In genomic region chr9:92188969-92189781, GRCh38 we compare ENCODE assay signal across 20 cellular contexts.
A peak's percentile ranks its signal among the peaks of the same experiment; 100 is the strongest.
DNase-seq lines count a peak whose midpoint lies in the region; ATAC-seq and TF ChIP-seq lines count a peak whose summit lies in the region.
"Had no signal": no experiment of that assay in that cellular context is flagged by ENCODE, and none has a peak within 500 bp of the region (broad histone marks: within the 10 kb centered on the region; RNA-seq: fewer than 3 reads in every experiment).

No MANE protein-coding gene starts in this region.

- H3K27ac Mint-ChIP-seq in activated CD8-positive, alpha-beta T cell treated with anti-CD3 and anti-CD28 coated beads, Interleukin-2, amount 10 ng/mL, durations not matched to agents 7 days and 5 days = no peak overlapping the region
- H3K27ac Mint-ChIP-seq in activated CD8-positive, alpha-beta T cell treated with anti-CD3 and anti-CD28 coated beads for 36 hours = no peak overlapping the region
- no peak overlapping the region for H3K27ac Mint-ChIP-seq in glutamatergic neuron (ENCODE audit: unreplicated experiment)
- H3K27ac Mint-ChIP-seq: CD14-positive monocyte; T-helper 2 cell treated with Interferon-gamma antibody and Interleukin-4, amounts not matched to agents 5 μg/mL and 100 μg/mL, for 36 hours had no signal

- ATAC-seq in activated CD8-positive, alpha-beta T cell treated with anti-CD3 and anti-CD28 coated beads, Interleukin-2, amount 10 ng/mL, durations not matched to agents 7 days and 5 days = peak; percentile 36
- no peak for ATAC-seq in activated CD8-positive, alpha-beta T cell treated with anti-CD3 and anti-CD28 coated beads for 36 hours
- ATAC-seq in GM19351 (IDR thresholded peaks at IDR 0.05; ENCODE audit: unreplicated experiment) = no peak

- no peak for TF ChIP-seq POLR2A in esophagus muscularis mucosa (IDR thresholded peaks at IDR 0.05; ENCODE audit: low read depth)

- 55% methylated on average over 19 of the region's 25 CpGs for WGBS in esophagus muscularis mucosa

- intact Hi-C loops in activated CD8-positive, alpha-beta T cell treated with anti-CD3 and anti-CD28 coated beads for 36 hours (cut with micrococcal nuclease) = no loop called here
- intact Hi-C loops in esophagus muscularis mucosa (cut with DNase I) = no loop called here

- H3K9me3 ChIP-seq in esophagus muscularis mucosa = no peaks in the 10 kb centered on the region
- H3K9me3 ChIP-seq in parathyroid adenoma (ENCODE audit: control insufficient read depth, low read length) = no peaks in the 10 kb centered on the region
- no peaks in the 10 kb centered on the region for H3K9me3 ChIP-seq in MG63
- H3K9me3 ChIP-seq: A549, Peyer's patch had no signal

- POLR2A ChIA-PET in activated CD8-positive, alpha-beta T cell treated with anti-CD3 and anti-CD28 coated beads, Interleukin-2, amount 10 ng/mL, durations not matched to agents 7 days and 5 days (lab: Charles Lee) = no interaction called here
- POLR2A ChIA-PET in activated CD8-positive, alpha-beta T cell treated with anti-CD3 and anti-CD28 coated beads for 36 hours (lab: Charles Lee) = no interaction called here

- peaks cover 0 to 19% (median 0%) of the 10 kb centered on the region in 4 donors for H3K27me3 ChIP-seq in esophagus muscularis mucosa
- no peaks in the 10 kb centered on the region for H3K27me3 ChIP-seq in parathyroid adenoma (ENCODE audit: control insufficient read depth, insufficient read depth, low read length)
- no peaks in the 10 kb centered on the region for H3K27me3 ChIP-seq in MG63
- H3K27me3 ChIP-seq: Peyer's patch had no signal

- H3K4me1 ChIP-seq in esophagus muscularis mucosa (peaks cover 0 to 6% (median 3%) of the 10 kb centered on the region in 4 donors), parathyroid adenoma (no peaks in the 10 kb centered on the region)
- H3K4me1 ChIP-seq: A549, Peyer's patch had no signal

- H3K36me3 Mint-ChIP-seq in activated CD8-positive, alpha-beta T cell treated with anti-CD3 and anti-CD28 coated beads, Interleukin-2, amount 10 ng/mL, durations not matched to agents 7 days and 5 days (ENCODE audit: low read depth) = no peaks in the 10 kb centered on the region
- no peaks in the 10 kb centered on the region for H3K36me3 Mint-ChIP-seq in activated CD8-positive, alpha-beta T cell treated with anti-CD3 and anti-CD28 coated beads for 36 hours (ENCODE audit: low read depth)
- H3K36me3 Mint-ChIP-seq in glutamatergic neuron (ENCODE audit: unreplicated experiment) = peaks cover 11% of the 10 kb centered on the region
- H3K36me3 Mint-ChIP-seq: CD14-positive monocyte had no signal

- no peak for TF ChIP-seq EP300 in esophagus muscularis mucosa (IDR thresholded peaks at IDR 0.05)

- H3K79me2 ChIP-seq in parathyroid adenoma = no peaks in the 10 kb centered on the region

- H3K9me3 Mint-ChIP-seq in activated CD8-positive, alpha-beta T cell treated with anti-CD3 and anti-CD28 coated beads, Interleukin-2, amount 10 ng/mL, durations not matched to agents 7 days and 5 days (ENCODE audit: insufficient read depth) = no peaks in the 10 kb centered on the region
- no peaks in the 10 kb centered on the region for H3K9me3 Mint-ChIP-seq in activated CD8-positive, alpha-beta T cell treated with anti-CD3 and anti-CD28 coated beads for 36 hours
- peaks cover 2% of the 10 kb centered on the region for H3K9me3 Mint-ChIP-seq in glutamatergic neuron (ENCODE audit: unreplicated experiment)
- H3K9me3 Mint-ChIP-seq: T-helper 2 cell treated with Interferon-gamma antibody and Interleukin-4, amounts not matched to agents 5 μg/mL and 100 μg/mL, for 36 hours had no signal

- H3K27me3 Mint-ChIP-seq in activated CD8-positive, alpha-beta T cell treated with anti-CD3 and anti-CD28 coated beads, Interleukin-2, amount 10 ng/mL, durations not matched to agents 7 days and 5 days (ENCODE audit: low read depth) = peaks cover 10% of the 10 kb centered on the region
- H3K27me3 Mint-ChIP-seq in activated CD8-positive, alpha-beta T cell treated with anti-CD3 and anti-CD28 coated beads for 36 hours = peaks cover 1% of the 10 kb centered on the region
- peaks cover 9% of the 10 kb centered on the region for H3K27me3 Mint-ChIP-seq in glutamatergic neuron (ENCODE audit: unreplicated experiment)

- no peak overlapping the region for H3K27ac ChIP-seq in esophagus muscularis mucosa (replicated peaks in 1 of 4)
- H3K27ac ChIP-seq in parathyroid adenoma = no peak overlapping the region
- H3K27ac ChIP-seq: A549, Peyer's patch had no signal

- no peak overlapping the region for H3K4me3 Mint-ChIP-seq in activated CD8-positive, alpha-beta T cell treated with anti-CD3 and anti-CD28 coated beads, Interleukin-2, amount 10 ng/mL, durations not matched to agents 7 days and 5 days
- no peak overlapping the region for H3K4me3 Mint-ChIP-seq in activated CD8-positive, alpha-beta T cell treated with anti-CD3 and anti-CD28 coated beads for 36 hours
- H3K4me3 Mint-ChIP-seq in glutamatergic neuron (ENCODE audit: unreplicated experiment) = no peak overlapping the region
- H3K4me3 Mint-ChIP-seq: CD14-positive monocyte; T-helper 2 cell treated with Interferon-gamma antibody and Interleukin-4, amounts not matched to agents 5 μg/mL and 100 μg/mL, for 36 hours had no signal

- H3K4me2 ChIP-seq in parathyroid adenoma (ENCODE audit: low read length) = no peak overlapping the region
- H3K4me2 ChIP-seq: A549 had no signal

- no peaks in the 10 kb centered on the region for H3K4me1 Mint-ChIP-seq in activated CD8-positive, alpha-beta T cell treated with anti-CD3 and anti-CD28 coated beads, Interleukin-2, amount 10 ng/mL, durations not matched to agents 7 days and 5 days (ENCODE audit: low read depth)
- H3K4me1 Mint-ChIP-seq in activated CD8-positive, alpha-beta T cell treated with anti-CD3 and anti-CD28 coated beads for 36 hours (ENCODE audit: low read depth) = no peaks in the 10 kb centered on the region
- H3K4me1 Mint-ChIP-seq in glutamatergic neuron (ENCODE audit: low read depth, unreplicated experiment) = no peaks in the 10 kb centered on the region
- H3K4me1 Mint-ChIP-seq: CD14-positive monocyte had no signal

- H3K36me3 ChIP-seq in esophagus muscularis mucosa (no peaks in the 10 kb centered on the region), parathyroid adenoma (ENCODE audit: control insufficient read depth, insufficient read depth, low read length) (no peaks in the 10 kb centered on the region), MG63 (no peaks in the 10 kb centered on the region)
- H3K36me3 ChIP-seq: Peyer's patch had no signal

- TF ChIP-seq CTCF in activated CD8-positive, alpha-beta T cell treated with anti-CD3 and anti-CD28 coated beads for 36 hours (IDR thresholded peaks at IDR 0.05) = no peak
- TF ChIP-seq CTCF in esophagus muscularis mucosa (IDR thresholded peaks at IDR 0.05) = no peak
- no peak for TF ChIP-seq CTCF in parathyroid adenoma (IDR thresholded peaks at IDR 0.05)
- no peak for TF ChIP-seq CTCF in glutamatergic neuron (IDR thresholded peaks at IDR 0.05; ENCODE audit: partially characterized antibody, unreplicated experiment)

- H3K9ac ChIP-seq in parathyroid adenoma = no peak overlapping the region

- H2AFZ ChIP-seq in parathyroid adenoma = peak overlapping the region; percentile 46

- no peak for DNase-seq in activated CD8-positive, alpha-beta T cell treated with anti-CD3 and anti-CD28 coated beads, Interleukin-2, amount 10 ng/mL, durations not matched to agents 7 days and 5 days
- no peak for DNase-seq in activated CD8-positive, alpha-beta T cell treated with anti-CD3 and anti-CD28 coated beads for 36 hours
- DNase-seq in Jurkat, Clone E6-1 (ENCODE audit: low read depth, low spot score) = peak; percentile 23
- DNase-seq in esophagus muscularis mucosa (ENCODE audit: extremely low spot score) = peak; percentile 19
- no peak for DNase-seq in MG63
- DNase-seq in glutamatergic neuron = no peak
- DNase-seq: Calu3, GF-D8, HCEC 1CT, KBM-7, NCI-H1105 treated with DMSO at 0.1 percent for 48 hours, NCI-H2029, Peyer's patch, SIG-M5, SW 1271 had no signal

- no peak overlapping the region for H3K4me3 ChIP-seq in Jurkat, Clone E6-1 (ENCODE audit: low read length)
- H3K4me3 ChIP-seq in esophagus muscularis mucosa = no peak overlapping the region
- no peak overlapping the region for H3K4me3 ChIP-seq in parathyroid adenoma (ENCODE audit: low read depth, low read length)
- no peak overlapping the region for H3K4me3 ChIP-seq in MG63
- H3K4me3 ChIP-seq: A549, Peyer's patch had no signal

- CTCF ChIA-PET in activated CD8-positive, alpha-beta T cell treated with anti-CD3 and anti-CD28 coated beads, Interleukin-2, amount 10 ng/mL, durations not matched to agents 7 days and 5 days (lab: Charles Lee) = no interaction called here
- CTCF ChIA-PET in activated CD8-positive, alpha-beta T cell treated with anti-CD3 and anti-CD28 coated beads for 36 hours (lab: Charles Lee) = interaction anchor here (2.3 kb wide), 1 partner anchor 49 kb away, joined by 9 read pairs; no protein-coding TSS in a partner anchor

Comparison
In these comparisons a context has a peak if more than half of its experiments do, and no peak if none do; other contexts are left out.
1. DNase-seq: peak in Jurkat, Clone E6-1 (single experiment) and esophagus muscularis mucosa (single experiment); none in activated CD8-positive, alpha-beta T cell treated with anti-CD3 and anti-CD28 coated beads, Interleukin-2, amount 10 ng/mL, durations not matched to agents 7 days and 5 days (single experiment), activated CD8-positive, alpha-beta T cell treated with anti-CD3 and anti-CD28 coated beads for 36 hours (single experiment), MG63 (single experiment) and glutamatergic neuron (single experiment).